In the genomic region with DNA sequence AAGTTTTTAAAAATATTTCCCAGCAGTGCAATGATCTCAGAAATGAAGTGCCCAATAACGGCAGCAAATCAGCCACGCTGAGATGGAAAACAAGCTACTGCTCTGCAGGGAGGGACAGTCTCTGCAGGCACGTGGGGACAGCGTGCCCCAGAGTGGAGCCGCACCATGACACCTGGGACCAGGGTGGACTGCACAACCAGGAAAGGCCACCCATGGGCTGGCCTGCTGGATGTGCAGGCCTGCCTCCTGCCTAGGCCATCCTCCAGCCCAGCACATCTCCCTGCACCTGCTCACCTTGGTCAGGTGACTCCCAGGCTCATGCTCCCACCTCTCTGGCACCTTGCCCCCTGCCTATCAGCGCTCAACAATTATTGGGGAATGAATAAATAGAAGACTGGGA, we compare ENCODE assay signal across 22 cellular contexts.
"Had no signal": no experiment of that assay in that cellular context is flagged by ENCODE, and none has a peak within 500 bp of the region (broad histone marks: within the 10 kb centered on the region; RNA-seq: fewer than 3 reads in every experiment).

No MANE protein-coding gene starts in this region.

- H3K36me3 ChIP-seq: gastrocnemius medialis, prostate gland, spleen, vagina had no signal

- H3K9me3 ChIP-seq: gastrocnemius medialis, mucosa of descending colon, prostate gland, spleen, thoracic aorta, tibial nerve, vagina had no signal

- H3K27ac ChIP-seq: dorsolateral prefrontal cortex, epithelial cell of prostate, gastrocnemius medialis, prostate gland, skin epidermis, spleen, thoracic aorta, tibial nerve, vagina had no signal

- FAIRE-seq: colon, keratinocyte had no signal

- ATAC-seq: esophagus mucosa; gastrocnemius medialis; mucosa of descending colon; natural killer cell treated with Interleukin-12 subunit alpha and Interleukin-12 subunit beta and Interleukin-15 and Interleukin-18, amount 100 ng/mL, for 72 hours; right cardiac atrium; stimulated activated naive B cell treated with anti-CD40 and anti-IgM and Interleukin-4, amounts not matched to agents 10 μg/mL and 1 μg/mL and 100 μg/mL, for 72 hours had no signal

- DNase-seq: dorsolateral prefrontal cortex; effector CD8-positive, alpha-beta T cell; endodermal cell; foreskin fibroblast; gastrocnemius medialis; mesenchymal stem cell; mucosa of descending colon; naive B cell; right cardiac atrium; spleen; stimulated activated CD4-positive, alpha-beta T cell treated with anti-CD3 and anti-CD28 coated beads, Interleukin-4, amount 100 ng/mL, for 4 hours; stimulated activated naive B cell treated with anti-CD40 and anti-IgM and Interleukin-4, amounts not matched to agents 10 μg/mL and 1 μg/mL and 100 μg/mL, for 72 hours had no signal

- H3K4me3 ChIP-seq: dorsolateral prefrontal cortex, gastrocnemius medialis, mucosa of descending colon, prostate gland, skin epidermis, spleen, thoracic aorta, tibial nerve, vagina had no signal

- H3K27me3 ChIP-seq: dorsolateral prefrontal cortex, gastrocnemius medialis, tibial nerve, vagina had no signal

- H3K4me1 ChIP-seq: gastrocnemius medialis, prostate gland, tibial nerve, vagina had no signal
